In genomic region chr19:33731886-33732285, GRCh38 we compare ENCODE assay signal across 22 cellular contexts.
"Had no signal": no experiment of that assay in that cellular context is flagged by ENCODE, and none has a peak within 500 bp of the region (broad histone marks: within the 10 kb centered on the region; RNA-seq: fewer than 3 reads in every experiment).

No MANE protein-coding gene starts in this region.

- H3K36me3 ChIP-seq: tibial artery, upper lobe of left lung, uterus had no signal

- H3K27me3 Mint-ChIP-seq: stimulated activated naive CD8-positive, alpha-beta T cell treated with anti-CD3 and anti-CD28 coated beads, Interleukin-15, Interleukin-2, amounts not matched to agents 100 ng/mL and 50 ng/mL, for 24 hours had no signal

- H3K27ac ChIP-seq: foreskin keratinocyte, hepatocyte, tibial artery, upper lobe of left lung, uterus had no signal

- H3K4me1 Mint-ChIP-seq: endodermal cell; naive B cell; stimulated activated memory B cell treated with anti-CD40 and anti-IgM and Interleukin-4, amounts not matched to agents 10 μg/mL and 1 μg/mL and 100 μg/mL, for 72 hours had no signal

- H3K4me3 ChIP-seq: hepatocyte, tibial artery, upper lobe of left lung, uterus had no signal

- H3K9me3 Mint-ChIP-seq: nephron; stimulated activated naive CD8-positive, alpha-beta T cell treated with anti-CD3 and anti-CD28 coated beads, Interleukin-15, Interleukin-2, amounts not matched to agents 100 ng/mL and 50 ng/mL, for 24 hours had no signal

- FAIRE-seq: colon, endothelial cell of umbilical vein had no signal

- DNase-seq: effector CD4-positive, alpha-beta T cell; endodermal cell; erythroblast; foreskin keratinocyte; head of caudate nucleus; kidney glomerular epithelial cell; mesendoderm; naive B cell; occipital lobe; right cardiac atrium; stimulated activated CD4-positive, alpha-beta T cell treated with anti-CD3 and anti-CD28 coated beads, Interleukin-15, amount 100 ng/mL, for 24 hours; stimulated activated CD4-positive, alpha-beta T cell treated with anti-CD3 and anti-CD28 coated beads, Interleukin-1b, Interleukin-23, amount 100 ng/mL, for 48 hours; stimulated activated CD4-positive, alpha-beta T cell treated with anti-CD3 and anti-CD28 coated beads, Interleukin-4, amount 100 ng/mL, for 24 hours; tibial artery; upper lobe of left lung; uterus had no signal

- H3K27me3 ChIP-seq: foreskin keratinocyte, hepatocyte, upper lobe of left lung, uterus had no signal

- H3K4me1 ChIP-seq: foreskin keratinocyte, upper lobe of left lung, uterus had no signal

- H3K4me3 Mint-ChIP-seq: endodermal cell; naive B cell; nephron; stimulated activated memory B cell treated with anti-CD40 and anti-IgM and Interleukin-4, amounts not matched to agents 10 μg/mL and 1 μg/mL and 100 μg/mL, for 72 hours; stimulated activated naive CD8-positive, alpha-beta T cell treated with anti-CD3 and anti-CD28 coated beads, Interleukin-15, Interleukin-2, amounts not matched to agents 100 ng/mL and 50 ng/mL, for 24 hours had no signal

- H3K9me3 ChIP-seq: upper lobe of left lung, uterus had no signal

- H3K36me3 Mint-ChIP-seq: stimulated activated memory B cell treated with anti-CD40 and anti-IgM and Interleukin-4, amounts not matched to agents 10 μg/mL and 1 μg/mL and 100 μg/mL, for 72 hours had no signal

- H3K27ac Mint-ChIP-seq: endodermal cell; nephron; stimulated activated memory B cell treated with anti-CD40 and anti-IgM and Interleukin-4, amounts not matched to agents 10 μg/mL and 1 μg/mL and 100 μg/mL, for 72 hours; stimulated activated naive CD8-positive, alpha-beta T cell treated with anti-CD3 and anti-CD28 coated beads, Interleukin-15, Interleukin-2, amounts not matched to agents 100 ng/mL and 50 ng/mL, for 24 hours had no signal

- ATAC-seq: foreskin keratinocyte; right cardiac atrium; stimulated activated memory B cell treated with anti-CD40 and anti-IgM and Interleukin-4, amounts not matched to agents 10 μg/mL and 1 μg/mL and 100 μg/mL, for 72 hours had no signal
